ENCODE assay signal across 21 cellular contexts in genomic region chr12:90987101-90987500, GRCh38. TPM values are rescaled to one million over a fixed set of nuclear protein-coding genes. Genes with fewer than 3 reads are reported as not detected.
"Had no signal": no experiment of that assay in that cellular context is flagged by ENCODE, and none has a peak within 500 bp of the region (broad histone marks: within the 10 kb centered on the region; RNA-seq: fewer than 3 reads in every experiment).

No MANE protein-coding gene starts in this region.

- H3K27me3 Mint-ChIP-seq: type B pancreatic cell had no signal

- H3K4me2 ChIP-seq: neural progenitor cell had no signal

- H3K27ac ChIP-seq: cardiac muscle cell, colonic mucosa, gastrocnemius medialis, neural progenitor cell, ovary, suprapubic skin had no signal

- H2AFZ ChIP-seq: neural progenitor cell had no signal

- H3K9me3 Mint-ChIP-seq: activated naive CD4-positive, alpha-beta T cell treated with anti-CD3 and anti-CD28 coated beads, Interleukin-2, amount 50 U/mL, for 72 hours; T-helper 2 cell treated with Interferon-gamma antibody and Interleukin-4, amounts not matched to agents 5 μg/mL and 100 μg/mL, for 36 hours had no signal

- H3K9me3 ChIP-seq: colonic mucosa, gastrocnemius medialis, ovary, suprapubic skin had no signal

- H3K27ac Mint-ChIP-seq: activated naive CD4-positive, alpha-beta T cell treated with anti-CD3 and anti-CD28 coated beads, Interleukin-2, amount 50 U/mL, for 72 hours; neural progenitor cell; T-helper 2 cell treated with Interferon-gamma antibody and Interleukin-4, amounts not matched to agents 5 μg/mL and 100 μg/mL, for 36 hours; type B pancreatic cell had no signal

- H3K4me3 ChIP-seq: cardiac muscle cell, colonic mucosa, gastrocnemius medialis, neural progenitor cell, ovary, suprapubic skin had no signal

- DNase-seq: activated CD4-positive, alpha-beta T cell treated with anti-CD3 and anti-CD28 coated beads, Interleukin-2, amount 50 U/mL, for 4 hours; activated CD4-positive, CD25-positive, alpha-beta regulatory T cell treated with anti-CD3 and anti-CD28 coated beads, Interleukin-2, amount 50 U/mL, for 72 hours; activated effector memory CD4-positive, alpha-beta T cell treated with Interleukin-2 at 50 U/mL for 16 hours; activated T-cell treated with anti-CD3 and anti-CD28 coated beads, Interleukin-2, amount 50 U/mL, for 1 hour; amygdala; colonic mucosa; effector CD4-positive, alpha-beta T cell; gastrocnemius medialis; kidney glomerular epithelial cell; ovary; stimulated activated CD4-positive, alpha-beta T cell treated with anti-CD3 and anti-CD28 coated beads, Interleukin-4, amount 100 ng/mL, for 1 hour; stimulated activated CD8-positive, alpha-beta memory T cell treated with anti-CD3 and anti-CD28 coated beads, Interleukin-4, amount 100 ng/mL, for 48 hours; stimulated activated naive CD8-positive, alpha-beta T cell treated with anti-CD3 and anti-CD28 coated beads, Interleukin-15, Interleukin-2, amounts not matched to agents 100 U/mL and 50 U/mL, for 24 hours had no signal

- H3K36me3 Mint-ChIP-seq: activated naive CD4-positive, alpha-beta T cell treated with anti-CD3 and anti-CD28 coated beads, Interleukin-2, amount 50 U/mL, for 72 hours had no signal

- H3K4me1 ChIP-seq: colonic mucosa, gastrocnemius medialis, neural progenitor cell had no signal

- H3K4me3 Mint-ChIP-seq: neural progenitor cell; T-helper 2 cell treated with Interferon-gamma antibody and Interleukin-4, amounts not matched to agents 5 μg/mL and 100 μg/mL, for 36 hours; type B pancreatic cell had no signal

- H3K27me3 ChIP-seq: cardiac muscle cell, colonic mucosa, gastrocnemius medialis, neural progenitor cell, ovary, suprapubic skin had no signal

- ATAC-seq: activated naive CD4-positive, alpha-beta T cell treated with anti-CD3 and anti-CD28 coated beads, Interleukin-2, amount 50 U/mL, for 72 hours; gastrocnemius medialis; stimulated activated naive CD8-positive, alpha-beta T cell treated with anti-CD3 and anti-CD28 coated beads, Interleukin-15, Interleukin-2, amounts not matched to agents 100 U/mL and 50 U/mL, for 24 hours had no signal

- H3K9ac ChIP-seq: neural progenitor cell had no signal

- H3K36me3 ChIP-seq: cardiac muscle cell, colonic mucosa, gastrocnemius medialis, neural progenitor cell, ovary, suprapubic skin had no signal

RNA-seq across cellular contexts. Expression of gene EPYC, which starts 17.7 kb away (rescaled TPM):
- total RNA-seq: activated naive CD4-positive, alpha-beta T cell treated with anti-CD3 and anti-CD28 coated beads, Interleukin-2, amount 50 U/mL, for 72 hours; cardiac muscle cell; colonic mucosa; gastrocnemius medialis; lower leg skin; mesenteric fat pad; suprapubic skin had no signal
- polyA plus RNA-seq: cardiac muscle cell had no signal

RNA-seq across cellular contexts. Expression of gene CCER1, which starts 32.1 kb away (rescaled TPM):
- total RNA-seq: activated naive CD4-positive, alpha-beta T cell treated with anti-CD3 and anti-CD28 coated beads, Interleukin-2, amount 50 U/mL, for 72 hours; cardiac muscle cell; colonic mucosa; gastrocnemius medialis; lower leg skin; mesenteric fat pad; ovary; suprapubic skin had no signal
- polyA plus RNA-seq: cardiac muscle cell, ovary had no signal
